Comparison of ENCODE assay signal across 1 cellular context in genomic region chr6:127586372-127586771, GRCh38.
TF ChIP-seq lines count a peak whose summit lies in the region.

No MANE protein-coding gene starts in this region.

TF ChIP-seq in GM23338, 12 proteins besides CTCF, POLR2A, EP300 and RAD21 (continued from another document):
- TF ChIP-seq REST (IDR thresholded peaks at IDR 0.05; ENCODE audit: unreplicated experiment) (no peak), STAT1 (IDR thresholded peaks at IDR 0.05; ENCODE audit: unreplicated experiment) (no peak)
